ENCODE assay signal across 1 cellular context in the genomic region with DNA sequence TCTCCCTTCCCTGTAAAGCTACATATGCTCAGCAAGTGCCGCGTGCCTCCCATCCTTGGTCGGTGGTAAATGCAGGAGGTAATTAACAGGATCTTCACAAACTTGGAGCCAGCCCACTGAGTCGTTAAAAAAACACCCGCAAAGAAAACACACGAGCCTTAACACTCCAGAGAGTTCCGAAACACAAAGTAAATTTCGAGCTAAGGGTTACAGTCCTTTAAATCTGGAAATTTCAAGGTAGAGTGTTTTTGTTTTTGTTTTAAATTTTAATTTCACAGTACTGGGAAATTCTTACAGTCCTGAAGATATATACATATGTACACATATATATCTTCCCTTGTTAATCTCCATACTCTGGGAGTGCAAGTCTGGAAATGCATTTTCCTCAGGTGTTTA.
TF ChIP-seq lines count a peak whose summit lies in the region.

No MANE protein-coding gene starts in this region.

TF ChIP-seq in WTC11, 78 proteins besides CTCF, POLR2A, EP300 and RAD21 (continued from another document):
- TF ChIP-seq, protein P1, sequence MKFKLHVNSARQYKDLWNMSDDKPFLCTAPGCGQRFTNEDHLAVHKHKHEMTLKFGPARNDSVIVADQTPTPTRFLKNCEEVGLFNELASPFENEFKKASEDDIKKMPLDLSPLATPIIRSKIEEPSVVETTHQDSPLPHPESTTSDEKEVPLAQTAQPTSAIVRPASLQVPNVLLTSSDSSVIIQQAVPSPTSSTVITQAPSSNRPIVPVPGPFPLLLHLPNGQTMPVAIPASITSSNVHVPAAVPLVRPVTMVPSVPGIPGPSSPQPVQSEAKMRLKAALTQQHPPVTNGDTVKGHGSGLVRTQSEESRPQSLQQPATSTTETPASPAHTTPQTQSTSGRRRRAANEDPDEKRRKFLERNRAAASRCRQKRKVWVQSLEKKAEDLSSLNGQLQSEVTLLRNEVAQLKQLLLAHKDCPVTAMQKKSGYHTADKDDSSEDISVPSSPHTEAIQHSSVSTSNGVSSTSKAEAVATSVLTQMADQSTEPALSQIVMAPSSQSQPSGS (CRISPR knock-in tag; IDR thresholded peaks at IDR 0.05; ENCODE audit: borderline replicate concordance, low read depth), result no peak
- TF ChIP-seq ZNF263 (CRISPR knock-in tag; IDR thresholded peaks at IDR 0.05; ENCODE audit: low read depth), result no peak
- no peak for TF ChIP-seq RELA (CRISPR knock-in tag; IDR thresholded peaks at IDR 0.05; ENCODE audit: borderline replicate concordance)
- TF ChIP-seq, protein P2, sequence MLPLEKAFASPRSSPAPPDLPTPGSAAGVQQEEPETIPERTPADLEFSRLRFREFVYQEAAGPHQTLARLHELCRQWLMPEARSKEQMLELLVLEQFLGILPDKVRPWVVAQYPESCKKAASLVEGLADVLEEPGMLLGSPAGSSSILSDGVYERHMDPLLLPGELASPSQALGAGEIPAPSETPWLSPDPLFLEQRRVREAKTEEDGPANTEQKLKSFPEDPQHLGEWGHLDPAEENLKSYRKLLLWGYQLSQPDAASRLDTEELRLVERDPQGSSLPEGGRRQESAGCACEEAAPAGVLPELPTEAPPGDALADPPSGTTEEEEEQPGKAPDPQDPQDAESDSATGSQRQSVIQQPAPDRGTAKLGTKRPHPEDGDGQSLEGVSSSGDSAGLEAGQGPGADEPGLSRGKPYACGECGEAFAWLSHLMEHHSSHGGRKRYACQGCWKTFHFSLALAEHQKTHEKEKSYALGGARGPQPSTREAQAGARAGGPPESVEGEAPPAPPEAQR (CRISPR knock-in tag; IDR thresholded peaks at IDR 0.05), result no peak
- no peak for TF ChIP-seq KAT7 (CRISPR knock-in tag; IDR thresholded peaks at IDR 0.05; ENCODE audit: borderline replicate concordance)
- no peak for TF ChIP-seq ZNF138 (CRISPR knock-in tag; conservative IDR thresholded peaks at IDR 0.05)
